In the genomic region with DNA sequence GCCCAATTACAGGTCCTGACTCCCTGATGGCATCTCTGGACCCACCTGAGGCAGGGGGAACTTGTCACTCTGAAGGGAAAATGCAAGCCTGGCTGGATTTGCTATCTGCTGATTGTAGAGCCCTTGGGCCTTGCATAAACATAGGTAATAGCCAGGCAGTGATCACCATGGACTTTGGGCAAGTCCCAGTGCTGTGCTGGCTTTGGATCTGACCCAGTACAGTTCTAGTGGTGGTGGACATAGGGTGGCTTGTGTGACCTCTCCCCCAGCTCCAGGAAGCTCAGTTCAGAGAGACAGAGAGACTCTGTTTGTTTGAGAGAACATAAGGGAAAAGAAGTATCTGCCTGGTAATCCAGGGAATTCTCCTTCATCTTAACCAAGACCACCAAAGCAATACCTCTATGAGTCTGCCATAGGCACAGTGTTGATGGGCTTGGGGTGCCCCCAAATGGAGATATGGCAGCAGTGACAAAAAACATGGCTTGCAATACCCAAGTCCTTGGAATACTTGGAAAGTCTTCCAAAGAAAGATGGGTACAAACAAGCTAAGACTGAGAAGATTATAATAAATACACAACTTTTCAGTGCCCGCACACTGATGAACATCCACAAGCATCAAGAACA, we compare ENCODE assay signal across 15 cellular contexts.
A peak's percentile ranks its signal among the peaks of the same experiment; 100 is the strongest.
DNase-seq lines count a peak whose midpoint lies in the region; ATAC-seq, FAIRE-seq and TF ChIP-seq lines count a peak whose summit lies in the region.
"Had no signal": no experiment of that assay in that cellular context is flagged by ENCODE, and none has a peak within 500 bp of the region (broad histone marks: within the 10 kb centered on the region; RNA-seq: fewer than 3 reads in every experiment).

No MANE protein-coding gene starts in this region.

- no peak overlapping the region for H3K4me3 Mint-ChIP-seq in naive thymus-derived CD4-positive, alpha-beta T cell
- H3K4me3 Mint-ChIP-seq: activated T-helper 17 cell treated with anti-CD3 and anti-CD28 coated beads, Interleukin-2, amount 50 U/mL, for 72 hours had no signal

- no peak overlapping the region for H2AK5ac ChIP-seq in H1 (ENCODE audit: low read depth, low read length)

- DNase-seq in GM06990 (ENCODE audit: extremely low read depth, insufficient read length) (no peak), H1 (ENCODE audit: low read depth in 1 of 2, low spot score in 2 of 2) (peak; percentile 15 to 50), right lobe of liver (peak; percentile 24 to 82 (median 66))
- no peak for DNase-seq in naive thymus-derived CD4-positive, alpha-beta T cell
- no peak for DNase-seq in stimulated activated CD4-positive, alpha-beta T cell treated with anti-CD3 and anti-CD28 coated beads, Interleukin-2, amount 100 ng/mL, for 24 hours
- DNase-seq: BE2C; GF-D8; head of caudate nucleus; stimulated activated CD4-positive, alpha-beta T cell treated with anti-CD3 and anti-CD28 coated beads, Interleukin-12 subunit alpha, Interleukin-12 subunit beta, amount 100 ng/mL, for 4 hours had no signal

- CTCF ChIA-PET in H1 (lab: Charles Lee; ENCODE audit: partially characterized antibody): interaction anchor here (0.6 to 2.7 kb wide), 17 partner anchors 11 to 635 kb away, joined by 3 to 8 read pairs (median 3); no protein-coding TSS in a partner anchor
- CTCF ChIA-PET in naive thymus-derived CD4-positive, alpha-beta T cell (lab: Charles Lee): no interaction called here

- no peak for TF ChIP-seq EP300 in H1 (IDR thresholded peaks at IDR 0.05; ENCODE audit: borderline replicate concordance in 1 of 2, low read depth in 2 of 2, low read length in 2 of 2)

- H3K27ac ChIP-seq in OCI-LY3 (ENCODE audit: low read length): no peak overlapping the region
- no peak overlapping the region for H3K27ac ChIP-seq in H1 (ENCODE audit: low read depth, low read length)
- H3K27ac ChIP-seq in right lobe of liver: peak overlapping the region in 1 of 3 donors; percentile 34
- H3K27ac ChIP-seq in naive thymus-derived CD4-positive, alpha-beta T cell (ENCODE audit: low read depth, low read length): no peak overlapping the region
- H3K27ac ChIP-seq: SJCRH30, thoracic aorta had no signal

- no peak overlapping the region for H3K14ac ChIP-seq in H1 (ENCODE audit: insufficient read length)

- H3K9me3 Mint-ChIP-seq in naive thymus-derived CD4-positive, alpha-beta T cell: peaks cover 2 to 42% (median 11%) of the 10 kb centered on the region in 11 donors

- TF ChIP-seq CTCF in GM06990 (IDR thresholded peaks at IDR 0.05; ENCODE audit: insufficient read depth, low read length, poor library complexity, severe bottlenecking) (peak; percentile 12), OCI-LY3 (IDR thresholded peaks at IDR 0.05; ENCODE audit: low read depth, low read length) (peak; percentile 22; the same call in 1 of the 2 replicates), H1 (IDR thresholded peaks at IDR 0.05; ENCODE audit: control extremely low read depth in 1 of 3, insufficient read depth in 1 of 3, low read depth in 1 of 3, low read length in 3 of 3) (peak in 2 of 3 experiments; percentile 54 to 57; a peak in 3 of 4 replicates), right lobe of liver (IDR thresholded peaks at IDR 0.05) (peak; percentile 21 to 51 (median 24))

- H3K27ac Mint-ChIP-seq in naive thymus-derived CD4-positive, alpha-beta T cell: no peak overlapping the region
- H3K27ac Mint-ChIP-seq: activated T-helper 17 cell treated with anti-CD3 and anti-CD28 coated beads, Interleukin-2, amount 50 U/mL, for 72 hours had no signal

- FAIRE-seq in H1 (lab: Jason Lieb, UNC): peak; percentile 65

- H3K79me2 ChIP-seq in OCI-LY3 (ENCODE audit: low read length) (no peaks in the 10 kb centered on the region), H1 (ENCODE audit: control insufficient read depth in 1 of 2, insufficient read depth in 2 of 2, low read length in 2 of 2) (no peaks in the 10 kb centered on the region)

- H4K91ac ChIP-seq in H1 (replicated peaks; ENCODE audit: insufficient read length, low read length): no peak overlapping the region

- H4K20me1 ChIP-seq in OCI-LY3 (ENCODE audit: insufficient read depth, low read length) (no peaks in the 10 kb centered on the region), H1 (replicated peaks in 1 of 2; ENCODE audit: control insufficient read depth in 1 of 2, insufficient read depth in 2 of 2, low read length in 2 of 2) (no peaks in the 10 kb centered on the region)

- H3K27me3 Mint-ChIP-seq in naive thymus-derived CD4-positive, alpha-beta T cell: no peaks in the 10 kb centered on the region
- H3K27me3 Mint-ChIP-seq: activated T-helper 17 cell treated with anti-CD3 and anti-CD28 coated beads, Interleukin-2, amount 50 U/mL, for 72 hours had no signal

- TF ChIP-seq RAD21 in H1 (IDR thresholded peaks at IDR 0.05 in 1 of 2, conservative IDR thresholded peaks at IDR 0.05 in 1 of 2; ENCODE audit: low read depth in 2 of 2, low read length in 2 of 2): peak; percentile 84 to 85

- peak overlapping the region; percentile 60; the same call in 1 of the 2 replicates for H2BK5ac ChIP-seq in H1 (ENCODE audit: low read depth, low read length)

- H2BK15ac ChIP-seq in H1 (ENCODE audit: low read length): no peak overlapping the region

- H3K4me1 Mint-ChIP-seq in naive thymus-derived CD4-positive, alpha-beta T cell: no peaks in the 10 kb centered on the region
- H3K4me1 Mint-ChIP-seq: activated T-helper 17 cell treated with anti-CD3 and anti-CD28 coated beads, Interleukin-2, amount 50 U/mL, for 72 hours had no signal

- H3K23me2 ChIP-seq in H1 (ENCODE audit: low read depth, low read length): no peaks in the 10 kb centered on the region

- H3K9me3 ChIP-seq in OCI-LY3 (ENCODE audit: insufficient read depth, low read length) (no peaks in the 10 kb centered on the region), H1 (ENCODE audit: insufficient read depth in 2 of 2, low read depth in 1 of 2, low read length in 1 of 2) (no peaks in the 10 kb centered on the region), right lobe of liver (no peaks in the 10 kb centered on the region)
- peaks cover 0 to 4% (median 0%) of the 10 kb centered on the region in 3 experiments for H3K9me3 ChIP-seq in naive thymus-derived CD4-positive, alpha-beta T cell (ENCODE audit: control insufficient read depth in 2 of 3, low read length in 3 of 3)
- H3K9me3 ChIP-seq: SJCRH30, thoracic aorta had no signal

- peak overlapping the region; percentile 68; the same call in 1 of the 2 replicates for H2BK12ac ChIP-seq in H1 (ENCODE audit: low read depth, low read length)

- no peak overlapping the region for H3K23ac ChIP-seq in H1 (ENCODE audit: insufficient read length)

- H2AFZ ChIP-seq in OCI-LY3 (ENCODE audit: low read depth, low read length) (no peak overlapping the region), H1 (ENCODE audit: low read length) (0 out of 2 replicates have a peak overlapping the region, but pooled peaks have one; percentile 15)

- no peak overlapping the region for H4K5ac ChIP-seq in H1 (ENCODE audit: insufficient read length, low read depth, low read length)

- no peaks in the 10 kb centered on the region for H3K36me3 Mint-ChIP-seq in naive thymus-derived CD4-positive, alpha-beta T cell

- no peak overlapping the region for H2BK120ac ChIP-seq in H1 (replicated peaks; ENCODE audit: low read depth, low read length)

- H3K79me1 ChIP-seq in H1 (ENCODE audit: low read depth, low read length): no peaks in the 10 kb centered on the region

- H3K4me3 ChIP-seq in GM06990 (replicated peaks; ENCODE audit: low read depth, low read length) (no peak overlapping the region), OCI-LY3 (ENCODE audit: low read length) (no peak overlapping the region), H1 (ENCODE audit: extremely low read depth in 1 of 4, insufficient read depth in 2 of 4, low read depth in 3 of 4, low read length in 4 of 4) (no peak overlapping the region), right lobe of liver (no peak overlapping the region)
- no peak overlapping the region for H3K4me3 ChIP-seq in naive thymus-derived CD4-positive, alpha-beta T cell (ENCODE audit: low read length)
- H3K4me3 ChIP-seq: SJCRH30, thoracic aorta had no signal

- H3K27me3 ChIP-seq in GM06990 (replicated peaks; ENCODE audit: control insufficient read depth, insufficient read depth, low read length): no peaks in the 10 kb centered on the region
- H3K27me3 ChIP-seq in OCI-LY3 (ENCODE audit: low read depth, low read length): no peaks in the 10 kb centered on the region
- no peaks in the 10 kb centered on the region for H3K27me3 ChIP-seq in H1 (replicated peaks in 1 of 4; ENCODE audit: control insufficient read depth in 3 of 4, extremely low read depth in 1 of 4, insufficient read depth in 3 of 4, low read length in 3 of 4)
- no peaks in the 10 kb centered on the region for H3K27me3 ChIP-seq in right lobe of liver
- H3K27me3 ChIP-seq in naive thymus-derived CD4-positive, alpha-beta T cell (ENCODE audit: control insufficient read depth in 2 of 2, insufficient read depth in 2 of 2, low read length in 2 of 2): no peaks in the 10 kb centered on the region
- H3K27me3 ChIP-seq: BE2C, SJCRH30 had no signal

- ATAC-seq in right lobe of liver: peak; percentile 96 to 99 (median 98)
- ATAC-seq in naive thymus-derived CD4-positive, alpha-beta T cell: no peak
- no peak for ATAC-seq in HG02852 (IDR thresholded peaks at IDR 0.05; ENCODE audit: unreplicated experiment)
- ATAC-seq in HG02981 (IDR thresholded peaks at IDR 0.05; ENCODE audit: unreplicated experiment): no peak
- ATAC-seq: activated T-helper 17 cell treated with anti-CD3 and anti-CD28 coated beads, Interleukin-2, amount 50 U/mL, for 72 hours had no signal

- H3K36me3 ChIP-seq in GM06990 (ENCODE audit: control insufficient read depth, insufficient read depth, low read length): no peaks in the 10 kb centered on the region
- no peaks in the 10 kb centered on the region for H3K36me3 ChIP-seq in OCI-LY3 (replicated peaks; ENCODE audit: low read depth, low read length)
- H3K36me3 ChIP-seq in H1 (ENCODE audit: control insufficient read depth in 2 of 4, insufficient read depth in 4 of 4, low read length in 3 of 4): no peaks in the 10 kb centered on the region
- H3K36me3 ChIP-seq in right lobe of liver: no peaks in the 10 kb centered on the region
- no peaks in the 10 kb centered on the region for H3K36me3 ChIP-seq in naive thymus-derived CD4-positive, alpha-beta T cell (ENCODE audit: control insufficient read depth in 2 of 3, insufficient read depth in 3 of 3, low read length in 3 of 3)
- H3K36me3 ChIP-seq: BE2C, SJCRH30, thoracic aorta had no signal

- 85% methylated on average over 1 of the region's 1 CpG; no CpG with 5 or more reads in 1 of the 2 experiments for WGBS in H1 (ENCODE audit: extremely low coverage in 1 of 2, insufficient coverage in 1 of 2, insufficient read length in 1 of 2, insufficient replicate concordance in 2 of 2, low coverage in 1 of 2, low lambda C conversion rate in 2 of 2, missing lambda C conversion rate in 1 of 2), 2 experiments
- WGBS in right lobe of liver (ENCODE audit: insufficient coverage, low coverage, low lambda C conversion rate, missing lambda C conversion rate): 100% methylated on average over 1 of the region's 1 CpG

- no peaks in the 10 kb centered on the region for H3K4me1 ChIP-seq in OCI-LY3 (ENCODE audit: low read length)
- no peaks in the 10 kb centered on the region for H3K4me1 ChIP-seq in H1 (replicated peaks in 1 of 4; ENCODE audit: control insufficient read depth in 3 of 4, insufficient read depth in 4 of 4, low read length in 3 of 4)
- peaks cover 0 to 8% (median 2%) of the 10 kb centered on the region in 4 donors for H3K4me1 ChIP-seq in right lobe of liver
- H3K4me1 ChIP-seq in naive thymus-derived CD4-positive, alpha-beta T cell (ENCODE audit: control insufficient read depth in 2 of 2, insufficient read depth in 2 of 2, low read length in 2 of 2): no peaks in the 10 kb centered on the region
- H3K4me1 ChIP-seq: BE2C, SJCRH30 had no signal

- TF ChIP-seq POLR2A in H1 (IDR thresholded peaks at IDR 0.05; ENCODE audit: control extremely low read depth in 1 of 2, low read depth in 2 of 2, low read length in 2 of 2) (no peak), right lobe of liver (IDR thresholded peaks at IDR 0.05) (no peak)

- POLR2A ChIA-PET in H1 (lab: Charles Lee; ENCODE audit: partially characterized antibody): no interaction called here
- POLR2A ChIA-PET in naive thymus-derived CD4-positive, alpha-beta T cell (lab: Charles Lee): no interaction called here

- peak overlapping the region; percentile 8; the same call in 1 of the 2 replicates for H2BK20ac ChIP-seq in H1 (ENCODE audit: low read length)

- H4K8ac ChIP-seq in H1 (ENCODE audit: extremely low read depth, insufficient read depth, low read length): no peak overlapping the region

- H3K9ac ChIP-seq in OCI-LY3 (ENCODE audit: low read length) (no peak overlapping the region), H1 (replicated peaks in 1 of 4; ENCODE audit: extremely low read depth in 1 of 4, low read depth in 3 of 4, low read length in 3 of 4) (no peak overlapping the region)

- no peak overlapping the region for H3K4me2 ChIP-seq in OCI-LY3 (ENCODE audit: low read length)
- no peak overlapping the region for H3K4me2 ChIP-seq in H1 (ENCODE audit: insufficient read depth in 1 of 2, low read depth in 2 of 2, low read length in 2 of 2)

- H3K4ac ChIP-seq in H1 (replicated peaks; ENCODE audit: insufficient read length, low read depth, low read length): no peak overlapping the region

- no peak overlapping the region for H3K56ac ChIP-seq in H1 (replicated peaks; ENCODE audit: insufficient read length, low read depth, low read length)

- H3K18ac ChIP-seq in H1 (ENCODE audit: extremely low read depth, low read length): 0 out of 2 replicates have a peak overlapping the region, but pooled peaks have one; percentile 53

- intact Hi-C loops in right lobe of liver (cut with DNase I): no loop called here
- intact Hi-C loops in naive thymus-derived CD4-positive, alpha-beta T cell (cut with micrococcal nuclease): no loop called here

Comparison
In these comparisons a context has a peak if more than half of its experiments do, and no peak if none do; other contexts are left out.
1. DNase-seq: peak in H1 (2 of 2) and right lobe of liver (3 of 3); none in GM06990 (single experiment), naive thymus-derived CD4-positive, alpha-beta T cell (0 of 9) and stimulated activated CD4-positive, alpha-beta T cell treated with anti-CD3 and anti-CD28 coated beads, Interleukin-2, amount 100 ng/mL, for 24 hours (0 of 2).
2. ATAC-seq: peak in right lobe of liver (4 of 4); none in naive thymus-derived CD4-positive, alpha-beta T cell (single experiment), HG02852 (single experiment) and HG02981 (single experiment).
3. Peak in every context shown above with its lines, with median percentiles within 50 percentile points of each other: CTCF ChIP-seq.